In genomic region chr3:38556640-38557358, GRCh38 we compare ENCODE assay signal across 17 cellular contexts.
DNase-seq lines count a peak whose midpoint lies in the region; ATAC-seq and TF ChIP-seq lines count a peak whose summit lies in the region.
"Had no signal": no experiment of that assay in that cellular context is flagged by ENCODE, and none has a peak within 500 bp of the region (broad histone marks: within the 10 kb centered on the region; RNA-seq: fewer than 3 reads in every experiment).

No MANE protein-coding gene starts in this region.

- H2BK15ac ChIP-seq in neuronal stem cell (ENCODE audit: low read length) = no peak overlapping the region

- H3K27ac Mint-ChIP-seq in endodermal cell = no peak overlapping the region

- H3K9me3 Mint-ChIP-seq in endodermal cell = peaks cover 3% of the 10 kb centered on the region

- TF ChIP-seq CTCF in endodermal cell (conservative IDR thresholded peaks at IDR 0.05) (no peak), upper lobe of right lung (IDR thresholded peaks at IDR 0.05) (no peak)

- no peak overlapping the region for H3K27ac ChIP-seq in endodermal cell (ENCODE audit: low read depth, low read length)
- H3K27ac ChIP-seq in neuronal stem cell (replicated peaks; ENCODE audit: low read length) = no peak overlapping the region
- no peak overlapping the region for H3K27ac ChIP-seq in upper lobe of right lung
- H3K27ac ChIP-seq: BLaER1 treated with 17β-estradiol and CSF1 and Interleukin-3, amounts not matched to agents 10 nM and 100 nM; KMS-11; Peyer's patch had no signal

- H3K4me3 ChIP-seq in endodermal cell (ENCODE audit: low read length) = no peak overlapping the region
- H3K4me3 ChIP-seq in neuronal stem cell (ENCODE audit: low read length in 2 of 2) = no peak overlapping the region
- H3K4me3 ChIP-seq in upper lobe of right lung = no peak overlapping the region
- H3K4me3 ChIP-seq: BLaER1 treated with 17β-estradiol and CSF1 and Interleukin-3, amounts not matched to agents 10 nM and 100 nM; GM12878; HAP-1; Peyer's patch had no signal

- H2BK120ac ChIP-seq in neuronal stem cell (ENCODE audit: low read depth, low read length) = no peak overlapping the region

- no peak overlapping the region for H3K4me2 ChIP-seq in neuronal stem cell (ENCODE audit: insufficient read depth, low read length, poor library complexity, severe bottlenecking)
- H3K4me2 ChIP-seq: BLaER1 treated with 17β-estradiol and CSF1 and Interleukin-3, amounts not matched to agents 10 nM and 100 nM; KMS-11 had no signal

- no peak overlapping the region for H4K8ac ChIP-seq in neuronal stem cell (ENCODE audit: low read depth, low read length)

- no peak overlapping the region for H3K14ac ChIP-seq in neuronal stem cell (ENCODE audit: low read length)

- no peaks in the 10 kb centered on the region for H3K4me1 Mint-ChIP-seq in endodermal cell

- WGBS in endodermal cell (ENCODE audit: insufficient coverage in 1 of 2, insufficient read length in 1 of 2), 2 experiments = 87 to 100% methylated on average over 1 to 4 of the region's 4 CpGs
- WGBS in neuronal stem cell (ENCODE audit: extremely low coverage in 2 of 2, insufficient read length in 2 of 2, insufficient replicate concordance in 1 of 2), 2 donors = no CpG with 5 or more reads among the region's 4 CpGs

- no peak overlapping the region for H3K4ac ChIP-seq in neuronal stem cell (ENCODE audit: low read length)

- H3K9me3 ChIP-seq in endodermal cell (ENCODE audit: control insufficient read depth, low read length) (no peaks in the 10 kb centered on the region), neuronal stem cell (replicated peaks in 1 of 2; ENCODE audit: control insufficient read depth in 2 of 2, insufficient read depth in 1 of 2, low read depth in 1 of 2, low read length in 2 of 2) (peaks cover 0 to 6% of the 10 kb centered on the region in 2 donors), upper lobe of right lung (no peaks in the 10 kb centered on the region)
- H3K9me3 ChIP-seq: HAP-1, Peyer's patch had no signal

- no peak overlapping the region for H3K4me3 Mint-ChIP-seq in endodermal cell

- ATAC-seq in upper lobe of right lung (no peak), HG03139 (IDR thresholded peaks at IDR 0.05; ENCODE audit: unreplicated experiment) (no peak)
- ATAC-seq: GM12878 had no signal

- no peak overlapping the region for H4K91ac ChIP-seq in neuronal stem cell (ENCODE audit: low read depth, low read length, poor library complexity)

- no peaks in the 10 kb centered on the region for H3K27me3 Mint-ChIP-seq in endodermal cell (ENCODE audit: insufficient read depth)

- no peak overlapping the region for H2BK5ac ChIP-seq in neuronal stem cell (ENCODE audit: low read length)

- H2AK5ac ChIP-seq in neuronal stem cell (ENCODE audit: low read depth, low read length) = no peak overlapping the region

- no peak overlapping the region for H3K9ac ChIP-seq in endodermal cell (ENCODE audit: extremely low read depth, low read length, poor library complexity, severe bottlenecking)
- H3K9ac ChIP-seq in neuronal stem cell (ENCODE audit: low read depth, low read length, poor library complexity) = peak overlapping the region; percentile 27
- H3K9ac ChIP-seq: BLaER1 treated with 17β-estradiol and CSF1 and Interleukin-3, amounts not matched to agents 10 nM and 100 nM; KMS-11 had no signal

- H3K27me3 ChIP-seq in endodermal cell (ENCODE audit: control insufficient read depth, insufficient read depth, low read length, poor library complexity, severe bottlenecking) (no peaks in the 10 kb centered on the region), neuronal stem cell (ENCODE audit: control insufficient read depth in 3 of 3, insufficient read depth in 3 of 3, low read depth in 1 of 3, low read length in 3 of 3) (peaks cover 0 to 6% (median 0%) of the 10 kb centered on the region in 3 experiments), upper lobe of right lung (no peaks in the 10 kb centered on the region)
- H3K27me3 ChIP-seq: BLaER1 treated with 17β-estradiol and CSF1 and Interleukin-3, amounts not matched to agents 10 nM and 100 nM; Peyer's patch had no signal

- intact Hi-C loops in upper lobe of right lung (cut with DNase I) = no loop called here

- H2AFZ ChIP-seq in neuronal stem cell (ENCODE audit: low read length) = no peak overlapping the region

- no peak overlapping the region for H3K23ac ChIP-seq in neuronal stem cell (ENCODE audit: low read depth, low read length, poor library complexity)

- H3K18ac ChIP-seq in neuronal stem cell (ENCODE audit: low read length) = peak overlapping the region; percentile 23

- no peak overlapping the region for H2BK12ac ChIP-seq in neuronal stem cell (ENCODE audit: low read length)

- peak; percentile 36 for DNase-seq in activated effector memory CD4-positive, alpha-beta T cell treated with anti-CD3 and anti-CD28 coated beads, Interleukin-2, amount 50 U/mL, for 16 hours
- DNase-seq in activated effector memory CD4-positive, alpha-beta T cell treated with Interleukin-2 at 50 U/mL for 16 hours = no peak
- DNase-seq in endodermal cell (peak; percentile 13), neuronal stem cell (ENCODE audit: low spot score) (no peak), upper lobe of right lung (peak; percentile 31), NCI-H82 treated with DMSO at 0.1 percent for 48 hours (lab: John Stamatoyannopoulos, UW; ENCODE audit: unreplicated experiment) (no peak)
- DNase-seq: DND-41, NCI-H1436 treated with DMSO at 0.1 percent for 48 hours, NCI-H2081 treated with DMSO at 0.1 percent for 48 hours, NCI-H510A treated with DMSO at 0.1 percent for 48 hours, NCI-H82 had no signal

- H3K36me3 Mint-ChIP-seq in endodermal cell (ENCODE audit: low read depth) = no peaks in the 10 kb centered on the region

- H3K79me1 ChIP-seq in neuronal stem cell (ENCODE audit: low read depth, low read length) = no peaks in the 10 kb centered on the region

- H3K4me1 ChIP-seq in endodermal cell (ENCODE audit: control insufficient read depth, insufficient read depth, low read length) = no peaks in the 10 kb centered on the region
- no peaks in the 10 kb centered on the region for H3K4me1 ChIP-seq in neuronal stem cell (ENCODE audit: control insufficient read depth in 2 of 2, insufficient read depth in 1 of 2, low read depth in 1 of 2, low read length in 2 of 2)
- no peaks in the 10 kb centered on the region for H3K4me1 ChIP-seq in upper lobe of right lung
- H3K4me1 ChIP-seq: BLaER1 treated with 17β-estradiol and CSF1 and Interleukin-3, amounts not matched to agents 10 nM and 100 nM; HAP-1; Peyer's patch had no signal

- H3K36me3 ChIP-seq in endodermal cell (ENCODE audit: control insufficient read depth, insufficient read depth, low read length) (no peaks in the 10 kb centered on the region), neuronal stem cell (replicated peaks in 1 of 2; ENCODE audit: control insufficient read depth in 2 of 2, insufficient read depth in 2 of 2, low read length in 2 of 2) (no peaks in the 10 kb centered on the region), upper lobe of right lung (no peaks in the 10 kb centered on the region)
- H3K36me3 ChIP-seq: BLaER1 treated with 17β-estradiol and CSF1 and Interleukin-3, amounts not matched to agents 10 nM and 100 nM; HAP-1; Peyer's patch had no signal

Comparison
In these comparisons a context has a peak if more than half of its experiments do, and no peak if none do; other contexts are left out.
1. DNase-seq: peak in activated effector memory CD4-positive, alpha-beta T cell treated with anti-CD3 and anti-CD28 coated beads, Interleukin-2, amount 50 U/mL, for 16 hours (single experiment), endodermal cell (single experiment) and upper lobe of right lung (single experiment); none in activated effector memory CD4-positive, alpha-beta T cell treated with Interleukin-2 at 50 U/mL for 16 hours (single experiment), neuronal stem cell (single experiment) and NCI-H82 treated with DMSO at 0.1 percent for 48 hours (single experiment).